ENCODE assay signal across 7 cellular contexts in the genomic region with DNA sequence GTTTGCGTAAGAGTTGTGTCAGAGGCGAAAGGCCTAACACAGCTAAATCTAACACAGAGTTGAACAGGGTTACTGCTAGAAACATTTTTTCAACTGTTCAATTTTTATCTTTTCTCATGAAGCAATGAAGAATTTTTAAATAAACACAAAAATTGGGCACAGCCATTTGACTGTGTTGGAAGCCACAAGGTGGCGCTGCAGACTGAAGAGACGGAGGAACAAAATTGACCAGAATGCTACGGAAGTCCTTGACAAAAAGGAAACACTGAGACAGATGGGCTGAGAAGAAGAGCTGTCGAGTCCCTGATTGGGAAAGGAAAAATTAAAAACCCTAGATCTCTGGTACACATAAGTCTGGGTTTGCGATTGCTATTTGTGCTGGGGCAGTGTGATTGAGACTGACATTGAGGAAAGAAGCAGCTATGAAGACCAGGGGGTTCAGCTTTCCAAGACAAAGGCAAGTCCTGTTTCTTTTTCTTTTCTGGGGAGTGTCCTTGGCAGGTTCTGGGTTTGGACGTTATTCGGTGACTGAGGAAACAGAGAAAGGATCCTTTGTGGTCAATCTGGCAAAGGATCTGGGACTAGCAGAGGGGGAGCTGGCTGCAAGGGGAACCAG. TPM values are rescaled to one million over a fixed set of nuclear protein-coding genes. Genes with fewer than 3 reads are reported as not detected.
DNase-seq lines count a peak whose midpoint lies in the region; ATAC-seq and TF ChIP-seq lines count a peak whose summit lies in the region.

A gene (plus strand): TSS at position 265 of the 616 bp plus-strand sequence. CDS start 158 bp downstream, at position 423.

- H3K4me2 ChIP-seq in KMS-11 = no peak within 1 kb of the TSS

- peak; percentile 70; the same call in 1 of the 2 replicates for TF ChIP-seq CTCF in KMS-11 (conservative IDR thresholded peaks at IDR 0.05; ENCODE audit: low read depth, low read length)
- peak; percentile 64 to 77 (median 75) for TF ChIP-seq CTCF in testis (IDR thresholded peaks at IDR 0.05)

- no peaks in the 10 kb centered on the region for H4K20me1 ChIP-seq in KMS-11 (ENCODE audit: insufficient read depth)

- no peaks in the 10 kb centered on the region for H3K9me3 ChIP-seq in testis

- H3K27ac ChIP-seq in KMS-11 = no peak within 1 kb of the TSS
- no peak within 1 kb of the TSS for H3K27ac ChIP-seq in testis

- H3K4me3 ChIP-seq in KMS-11 (IDR thresholded peaks at IDR 0.05; ENCODE audit: insufficient read depth, low read depth, low read length) = no peak within 1 kb of the TSS
- H3K4me3 ChIP-seq in testis = no peak within 1 kb of the TSS

- H3K79me2 ChIP-seq in KMS-11 (ENCODE audit: insufficient read depth, low read depth) = no peaks in the 10 kb centered on the region

- H3K4me3 Mint-ChIP-seq in T-cell = peak within 1 kb of the TSS; percentile 13 to 46 (median 42)

- H3K9me3 Mint-ChIP-seq in T-cell = peaks cover 16 to 21% (median 18%) of the 10 kb centered on the region in 3 donors

- no peak for TF ChIP-seq POLR2A in testis (IDR thresholded peaks at IDR 0.05)

- H3K9ac ChIP-seq in KMS-11 = no peak within 1 kb of the TSS

- CTCF ChIA-PET in T-cell (lab: Charles Lee) = interaction anchor here (1.0 to 1.3 kb wide), 2 partner anchors 10 to 377 kb away, joined by 3 to 6 read pairs; no protein-coding TSS in a partner anchor

- H3K4me1 Mint-ChIP-seq in T-cell = peaks cover 4 to 14% (median 7%) of the 10 kb centered on the region in 3 donors

- 12 to 16% methylated on average over 9 of the region's 9 CpGs for WGBS in testis, 2 donors

- no peaks in the 10 kb centered on the region for H3K27me3 ChIP-seq in KMS-11 (ENCODE audit: insufficient read depth, low read depth)
- no peaks in the 10 kb centered on the region for H3K27me3 ChIP-seq in testis

- H3K36me3 Mint-ChIP-seq in T-cell = peaks cover 4% of the 10 kb centered on the region

- H3K27me3 Mint-ChIP-seq in T-cell = peaks cover 65 to 72% of the 10 kb centered on the region in 2 donors

- DNase-seq in Daoy (ENCODE audit: low read depth) (peak; percentile 63), T-cell (peak in 13 of 34 experiments; percentile 5 to 38 (median 16)), germinal center (ENCODE audit: low spot score) (peak; percentile 34), testis (peak; percentile 83), hepatic stellate cell (ENCODE audit: low spot score) (no peak)

- H3K4me1 ChIP-seq in KMS-11 (ENCODE audit: low read depth, poor library complexity, severe bottlenecking) (no peaks in the 10 kb centered on the region), testis (no peaks in the 10 kb centered on the region)

- POLR2A ChIA-PET in T-cell (lab: Charles Lee) = no interaction called here

- no peak within 1 kb of the TSS for H2AFZ ChIP-seq in KMS-11 (ENCODE audit: low read depth)

- ATAC-seq in T-cell (replicated peaks in 1 of 4) (no peak), HG03442 (IDR thresholded peaks at IDR 0.05; ENCODE audit: unreplicated experiment) (no peak)

- H3K36me3 ChIP-seq in KMS-11 (ENCODE audit: insufficient read depth) = no peaks in the 10 kb centered on the region
- no peaks in the 10 kb centered on the region for H3K36me3 ChIP-seq in testis (ENCODE audit: low read depth, missing control alignments)

- H3K27ac Mint-ChIP-seq in T-cell = no peak within 1 kb of the TSS

- intact Hi-C loops in testis (cut with DNase I; ENCODE audit: low total_unique reads) = no loop called here

RNA-seq across cellular contexts. Expression of the gene that starts here (rescaled TPM):
- 0.40 and 1.6 TPM in 2 replicates for total RNA-seq in Daoy (2014; rRNA removed; shearing (Covaris generic))
- total RNA-seq in T-cell = under 1 TPM in 3 of 5 donors, not detected in 2; 0.09 to 0.26 (median 0.23) TPM
- 1 to 10 TPM; 5.7 to 8.7 TPM for total RNA-seq in testis
- polyA plus RNA-seq in testis (ENCODE audit: insufficient read depth, low read depth, low replicate concordance) = 4.8 TPM
